8 cellular contexts compared by ENCODE assay signal in the genomic region with DNA sequence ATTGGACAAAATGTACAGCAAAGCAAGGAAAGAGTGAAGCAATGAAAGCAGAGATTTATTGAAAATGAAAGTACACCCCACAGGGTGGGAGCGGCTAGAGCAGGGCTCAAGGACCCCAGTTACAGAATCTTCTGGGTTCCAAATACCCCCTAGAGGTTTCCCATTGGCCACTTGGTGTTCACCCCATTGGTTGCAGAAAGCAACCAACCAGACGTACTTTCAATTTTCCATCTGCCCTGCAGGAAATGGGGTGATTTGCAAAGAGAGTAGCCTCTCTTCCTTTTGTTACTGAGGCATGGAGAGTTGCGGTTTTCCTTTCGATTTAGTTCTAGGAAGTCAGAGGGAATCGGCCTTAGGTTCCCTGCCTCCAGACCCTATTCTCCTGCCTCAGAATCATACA. TPM values are rescaled to one million over a fixed set of nuclear protein-coding genes. Genes with fewer than 3 reads are reported as not detected.
DNase-seq lines count a peak whose midpoint lies in the region; ATAC-seq and TF ChIP-seq lines count a peak whose summit lies in the region.

No MANE protein-coding gene starts in this region.

- TF ChIP-seq CTCF in cardiac fibroblast (IDR thresholded peaks at IDR 0.05; ENCODE audit: low read depth, low read length) = no peak

- peak overlapping the region; percentile 90 to 97 for H3K4me3 ChIP-seq in cardiac fibroblast (replicated peaks in 1 of 2; ENCODE audit: low read depth in 2 of 2, low read length in 2 of 2)

- no peak for ATAC-seq in GM21367 (IDR thresholded peaks at IDR 0.05; ENCODE audit: unreplicated experiment)
- ATAC-seq in GM18498 (IDR thresholded peaks at IDR 0.05; ENCODE audit: unreplicated experiment) = no peak
- ATAC-seq in HG03135 (IDR thresholded peaks at IDR 0.05; ENCODE audit: unreplicated experiment) = no peak

- peak; percentile 51 for DNase-seq in GM04504 (ENCODE audit: low read depth)
- peak; percentile 78 for DNase-seq in NAMALWA (ENCODE audit: low spot score)
- DNase-seq in cardiac fibroblast (ENCODE audit: low read depth in 2 of 2) = peak; percentile 69 to 73
- DNase-seq in myocyte (ENCODE audit: low read depth) = peak; percentile 56
- DNase-seq in GM19240 (ENCODE audit: insufficient read length, low spot score) = no peak

RNA-seq across cellular contexts. Expression of a gene that starts 2.4 kb away (rescaled TPM):
- 33.8 and 43.0 TPM in 2 replicates for total RNA-seq in myocyte
- 72.6 TPM for polyA plus RNA-seq in myocyte (2012)

RNA-seq across cellular contexts. Expression of a gene that starts 4.8 kb away (rescaled TPM):
- 32.2 and 35.1 TPM in 2 replicates for total RNA-seq in myocyte
- polyA plus RNA-seq in myocyte (2012) = 52.1 TPM
